In genomic region chr11:125404811-125405481, GRCh38 we compare ENCODE assay signal across 8 cellular contexts.
A peak's percentile ranks its signal among the peaks of the same experiment; 100 is the strongest.
DNase-seq lines count a peak whose midpoint lies in the region; ATAC-seq and TF ChIP-seq lines count a peak whose summit lies in the region.

No MANE protein-coding gene starts in this region.

- POLR2A ChIA-PET in HEK293T (lab: Yijun Ruan, JAX): no interaction called here

- TF ChIP-seq CTCF in GM12864 (IDR thresholded peaks at IDR 0.05; ENCODE audit: low read depth, low read length, missing control alignments): peak; percentile 98
- TF ChIP-seq CTCF in cardiac fibroblast (IDR thresholded peaks at IDR 0.05; ENCODE audit: low read depth, low read length): peak; percentile 98

- intact Hi-C loops in left colon (cut with DNase I, micrococcal nuclease): no loop called here

- ATAC-seq in left colon (peak; percentile 78), HG03457 (IDR thresholded peaks at IDR 0.05; ENCODE audit: unreplicated experiment) (no peak)

- no peak for DNase-seq in GM12864 (ENCODE audit: low read depth)
- peak; percentile 91 for DNase-seq in HEK293T (ENCODE audit: extremely low spot score)
- peak; percentile 5 for DNase-seq in NCI-H1048 (lab: John Stamatoyannopoulos, UW)
- peak; percentile 77 for DNase-seq in activated CD4-positive, CD25-positive, alpha-beta regulatory T cell treated with anti-CD3 and anti-CD28 coated beads, Interleukin-2, amount 50 U/mL, for 72 hours
- DNase-seq in cardiac fibroblast (ENCODE audit: low read depth in 2 of 2): peak; percentile 50 to 61
- DNase-seq in left colon: peak; percentile 36 to 62
- peak; percentile 47 to 68 for DNase-seq in stimulated activated CD4-positive, alpha-beta T cell treated with anti-CD3 and anti-CD28 coated beads, Interleukin-4, amount 100 ng/mL, for 4 hours

- CTCF ChIA-PET in HEK293T (lab: Yijun Ruan, JAX): interaction anchor here (0.8 to 2.6 kb wide), 8 partner anchors 9 to 446 kb away, joined by 3 to 13 read pairs (median 5); no protein-coding TSS in a partner anchor

- no peak overlapping the region for H3K4me3 ChIP-seq in GM12864 (ENCODE audit: low read depth, low read length)
- no peak overlapping the region for H3K4me3 ChIP-seq in cardiac fibroblast (replicated peaks in 1 of 2; ENCODE audit: low read depth in 2 of 2, low read length in 2 of 2)

TF ChIP-seq in HEK293T, 16 proteins besides CTCF, POLR2A, EP300 and RAD21:
- TF ChIP-seq CTBP1 (IDR thresholded peaks at IDR 0.05; ENCODE audit: borderline replicate concordance): no peak
- TF ChIP-seq HDGF (IDR thresholded peaks at IDR 0.05; ENCODE audit: borderline replicate concordance): no peak
- TF ChIP-seq ELF4 (IDR thresholded peaks at IDR 0.05): no peak
- TF ChIP-seq FOXM1 (IDR thresholded peaks at IDR 0.05; ENCODE audit: borderline replicate concordance): no peak
- TF ChIP-seq L3MBTL2 (conservative IDR thresholded peaks at IDR 0.05): peak; percentile 87
